Comparison of ENCODE assay signal across 8 cellular contexts in the genomic region with DNA sequence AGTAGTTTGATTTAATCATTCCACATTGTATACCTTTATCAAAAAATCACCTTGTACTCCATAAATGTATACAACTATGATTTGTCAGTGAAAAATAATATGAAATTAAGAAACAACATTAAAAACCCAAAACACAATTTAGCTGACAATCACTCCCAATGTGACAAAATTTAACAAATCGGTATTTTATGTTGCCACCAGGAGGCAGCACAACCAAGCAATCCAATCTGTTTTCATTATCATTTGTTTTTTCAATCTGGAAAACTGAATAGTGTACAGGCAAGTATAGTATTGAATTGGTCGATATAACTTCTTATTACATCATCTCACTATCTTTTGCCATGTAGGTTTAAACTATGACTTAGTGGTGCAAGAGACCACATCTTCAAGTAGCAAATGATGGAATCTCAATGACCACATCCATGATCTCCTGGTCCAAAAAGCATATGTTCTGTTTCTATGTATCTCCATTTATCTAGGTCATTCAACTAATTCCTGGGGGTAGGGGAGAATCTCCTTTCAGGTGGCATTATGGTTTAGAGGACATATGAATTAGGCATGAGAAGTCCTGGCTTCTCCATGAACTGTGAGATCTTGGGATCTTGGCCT.
DNase-seq lines count a peak whose midpoint lies in the region; ATAC-seq and TF ChIP-seq lines count a peak whose summit lies in the region.

No MANE protein-coding gene starts in this region.

- H3K27me3 ChIP-seq in mammary epithelial cell (ENCODE audit: insufficient read depth, low read length): no peaks in the 10 kb centered on the region

- TF ChIP-seq POLR2A in lower leg skin (IDR thresholded peaks at IDR 0.05): no peak

- intact Hi-C loops in mammary epithelial cell (cut with micrococcal nuclease): loop anchor here (1.0 to 2.0 kb wide), 2 partner anchors 304 to 1752 kb away; no protein-coding TSS in a partner anchor
- intact Hi-C loops in lower leg skin (cut with DNase I; ENCODE audit: low total_unique reads): no loop called here

- no peak overlapping the region for H3K27ac ChIP-seq in mammary epithelial cell (ENCODE audit: insufficient read depth, low read depth, low read length)

- no TSS peak for BruUV-seq in mammary epithelial cell (replicated peaks; lab: Mats Ljungman, UMichigan)

- dilution Hi-C loops in mammary epithelial cell (cut with HindIII; ENCODE audit: low sequenced_read_pairs): no loop called here

- no peaks in the 10 kb centered on the region for H3K4me1 ChIP-seq in mammary epithelial cell (ENCODE audit: insufficient read depth, low read length)

- H3K36me3 ChIP-seq in mammary epithelial cell (ENCODE audit: insufficient read depth, low read length): no peaks in the 10 kb centered on the region

- H3K9ac ChIP-seq in mammary epithelial cell (ENCODE audit: insufficient read depth, low read length): no peak overlapping the region

- CTCF ChIA-PET in mammary epithelial cell (lab: Charles Lee; ENCODE audit: low non-redundant PET): interaction anchor here (0.6 kb wide), 1 partner anchor 14 kb away, joined by 18 read pairs; no protein-coding TSS in a partner anchor

- ATAC-seq in GM18873 (IDR thresholded peaks at IDR 0.05; ENCODE audit: low FRiP score, unreplicated experiment): no peak

- no peaks in the 10 kb centered on the region for H4K20me1 ChIP-seq in mammary epithelial cell (ENCODE audit: insufficient read depth, low read length)

- 0% methylated on average over 2 of the region's 2 CpGs for WGBS in mammary epithelial cell (ENCODE audit: low coverage, missing lambda C conversion rate)
- WGBS in lower leg skin, 2 donors: 12 to 19% methylated on average over 2 of the region's 2 CpGs

- in situ Hi-C loops in mammary epithelial cell (cut with MboI; ENCODE audit: low sequenced_read_pairs in 2 of 2): loop anchor here in 1 of 2 donors (25.0 kb wide), 1 partner anchor 293 kb away; no protein-coding TSS in a partner anchor

- peak; percentile 57 for TF ChIP-seq CTCF in AG09319 (IDR thresholded peaks at IDR 0.05; ENCODE audit: low read depth, low read length)
- TF ChIP-seq CTCF in GM12872 (IDR thresholded peaks at IDR 0.05; ENCODE audit: insufficient read depth, low read depth, low read length): peak; percentile 60; the same call in 2 of the 3 replicates
- TF ChIP-seq CTCF in mammary epithelial cell (conservative IDR thresholded peaks at IDR 0.05 in 1 of 2, IDR thresholded peaks at IDR 0.05 in 1 of 2; ENCODE audit: extremely low read depth in 1 of 2, insufficient read depth in 1 of 2, low read depth in 1 of 2, low read length in 2 of 2): peak; percentile 63 to 69
- TF ChIP-seq CTCF in lower leg skin (IDR thresholded peaks at IDR 0.05): no peak

- no peak overlapping the region for H2AFZ ChIP-seq in mammary epithelial cell (ENCODE audit: low read depth, low read length)

- DNase-seq in AG09319 (ENCODE audit: extremely low read depth, low read depth) (no peak), LHCN-M2 (ENCODE audit: low read depth) (peak; percentile 14), mammary epithelial cell (peak; percentile 16), myocyte (ENCODE audit: low read depth) (peak; percentile 41), globus pallidus (ENCODE audit: low spot score) (no peak), lower leg skin (ENCODE audit: low spot score in 2 of 2) (no peak)

- no peak overlapping the region for H3K4me2 ChIP-seq in mammary epithelial cell (ENCODE audit: insufficient read depth, low read depth, low read length)

- H3K79me2 ChIP-seq in mammary epithelial cell (ENCODE audit: insufficient read depth, low read length): no peaks in the 10 kb centered on the region

- no peak overlapping the region for H3K4me3 ChIP-seq in mammary epithelial cell (replicated peaks in 1 of 3; ENCODE audit: insufficient read depth in 1 of 3, low read depth in 2 of 3, low read length in 3 of 3)
- H3K4me3 ChIP-seq in lower leg skin (ENCODE audit: low read depth, poor library complexity, severe bottlenecking): no peak overlapping the region

- no peaks in the 10 kb centered on the region for H3K9me3 ChIP-seq in mammary epithelial cell (replicated peaks; ENCODE audit: insufficient read depth, low read length)

Comparison
In these comparisons a context has a peak if more than half of its experiments do, and no peak if none do; other contexts are left out.
1. DNase-seq: peak in LHCN-M2 (single experiment), mammary epithelial cell (single experiment) and myocyte (single experiment); none in AG09319 (single experiment), globus pallidus (single experiment) and lower leg skin (0 of 2).
2. CTCF ChIP-seq: peak in AG09319 (single experiment), GM12872 (single experiment) and mammary epithelial cell (2 of 2); none in lower leg skin (0 of 3).